In the genomic region with DNA sequence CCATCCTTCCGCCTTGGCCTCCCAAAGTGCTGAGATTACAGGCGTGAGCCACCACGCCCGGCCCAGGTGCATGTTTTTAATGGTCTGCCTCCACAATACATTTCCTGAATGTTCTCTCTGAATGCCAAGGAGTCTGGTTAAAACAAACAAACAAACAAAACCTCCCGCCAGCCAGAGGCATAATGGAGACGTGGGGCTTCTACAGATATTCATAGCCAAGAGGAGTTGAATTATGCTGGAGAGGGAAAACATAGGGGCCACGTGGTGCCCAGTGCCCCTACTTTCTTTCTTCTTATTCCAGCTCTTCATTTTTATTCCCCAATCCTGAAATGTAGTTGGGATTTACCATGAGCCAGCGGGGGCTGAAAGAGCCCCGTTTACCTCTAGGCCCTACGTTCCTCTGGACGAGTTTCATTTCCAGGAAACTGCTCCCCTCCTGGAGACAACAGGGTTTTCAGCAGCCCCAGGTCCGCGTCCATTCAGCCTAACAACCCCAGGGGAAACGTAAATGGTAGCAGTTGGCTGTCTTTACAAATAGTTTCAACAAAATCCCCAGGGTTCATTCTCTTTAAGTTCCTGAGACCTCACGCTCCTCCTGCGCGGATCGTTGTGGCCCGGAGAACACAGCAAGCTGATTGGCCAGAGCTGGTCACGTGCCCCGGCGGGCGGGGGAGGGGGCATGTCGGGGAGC, we compare ENCODE assay signal across 8 cellular contexts.
A peak's percentile ranks its signal among the peaks of the same experiment; 100 is the strongest.
DNase-seq lines count a peak whose midpoint lies in the region; ATAC-seq and TF ChIP-seq lines count a peak whose summit lies in the region.

No MANE protein-coding gene starts in this region.

- H3K27ac ChIP-seq in esophagus squamous epithelium (no peak overlapping the region), mucosa of rectum (ENCODE audit: low read depth in 2 of 2, low read length in 2 of 2) (no peak overlapping the region), upper lobe of left lung (peak overlapping the region in 1 of 4 donors; percentile 61)

- H3K36me3 ChIP-seq in ES-I3 (ENCODE audit: insufficient read depth, low read length) (no peaks in the 10 kb centered on the region), esophagus squamous epithelium (no peaks in the 10 kb centered on the region), mucosa of rectum (ENCODE audit: control insufficient read depth in 2 of 2, insufficient read depth in 2 of 2, low read length in 2 of 2) (no peaks in the 10 kb centered on the region), upper lobe of left lung (no peaks in the 10 kb centered on the region)

- 25 to 52% methylated on average over 12 of the region's 24 CpGs for WGBS in esophagus squamous epithelium, 2 donors
- 23 to 42% methylated on average over 24 of the region's 24 CpGs for WGBS in upper lobe of left lung, 2 donors

- H3K9me3 ChIP-seq in ES-I3 (ENCODE audit: control insufficient read depth, insufficient read depth, low read length) (no peaks in the 10 kb centered on the region), esophagus squamous epithelium (no peaks in the 10 kb centered on the region), mucosa of rectum (ENCODE audit: control insufficient read depth in 2 of 2, low read length in 2 of 2) (no peaks in the 10 kb centered on the region), upper lobe of left lung (no peaks in the 10 kb centered on the region)

- no peak for TF ChIP-seq POLR2A in esophagus squamous epithelium (IDR thresholded peaks at IDR 0.05)
- no peak for TF ChIP-seq POLR2A in upper lobe of left lung (IDR thresholded peaks at IDR 0.05)

- peak; percentile 82 for DNase-seq in NCI-H69 (lab: John Stamatoyannopoulos, UW)
- DNase-seq in esophagus squamous epithelium (lab: John Stamatoyannopoulos, UW), result no peak
- DNase-seq in upper lobe of left lung, result peak; percentile 56 to 94
- DNase-seq in NCI-H2227 treated with DMSO at 0.1 percent for 48 hours (lab: John Stamatoyannopoulos, UW), result no peak
- DNase-seq in activated naive CD4-positive, alpha-beta T cell treated with anti-CD3 and anti-CD28 coated beads, Interleukin-2, amount 50 U/mL, for 16 hours, result no peak
- no peak for DNase-seq in KBM-7

- H3K27me3 ChIP-seq in esophagus squamous epithelium, result peaks cover 0 to 13% (median 0%) of the 10 kb centered on the region in 4 donors
- H3K27me3 ChIP-seq in mucosa of rectum (ENCODE audit: control insufficient read depth in 2 of 2, insufficient read depth in 2 of 2, low read length in 2 of 2), result no peaks in the 10 kb centered on the region
- H3K27me3 ChIP-seq in upper lobe of left lung, result no peaks in the 10 kb centered on the region

- TF ChIP-seq CTCF in esophagus squamous epithelium (IDR thresholded peaks at IDR 0.05) (peak in 1 of 6 experiments; percentile 15), upper lobe of left lung (IDR thresholded peaks at IDR 0.05) (no peak)

- H3K9ac ChIP-seq in ES-I3 (ENCODE audit: low read depth, low read length) (peak overlapping the region; percentile 61; the same call in 1 of the 2 replicates), mucosa of rectum (ENCODE audit: low read depth in 1 of 2, low read length in 2 of 2) (peak overlapping the region in 1 of 2 donors; percentile 49)

- H3K4me1 ChIP-seq in ES-I3 (ENCODE audit: insufficient read depth, low read length), result no peaks in the 10 kb centered on the region
- peaks cover 0 to 11% (median 0%) of the 10 kb centered on the region in 3 donors for H3K4me1 ChIP-seq in esophagus squamous epithelium
- no peaks in the 10 kb centered on the region for H3K4me1 ChIP-seq in mucosa of rectum (ENCODE audit: control insufficient read depth in 2 of 2, insufficient read depth in 2 of 2, low read length in 2 of 2)
- H3K4me1 ChIP-seq in upper lobe of left lung, result peaks cover 0 to 14% (median 4%) of the 10 kb centered on the region in 4 donors

- peak in 1 of 2 donors; percentile 87 for ATAC-seq in upper lobe of left lung (ENCODE audit: low FRiP score in 2 of 2)

- TF ChIP-seq EP300 in upper lobe of left lung (IDR thresholded peaks at IDR 0.05), result no peak

- intact Hi-C loops in esophagus squamous epithelium (cut with DNase I), result no loop called here

- in situ Hi-C loops in KBM-7 (cut with MboI; ENCODE audit: low pct_unique_long_range_greater_than_20kb, low sequenced_read_pairs), result no loop called here

- H3K4me3 ChIP-seq in esophagus squamous epithelium (peak overlapping the region; percentile 18 to 59 (median 45)), mucosa of rectum (ENCODE audit: low read length in 2 of 2) (peak overlapping the region; percentile 59 to 69), upper lobe of left lung (peak overlapping the region in 3 of 4 donors; percentile 42 to 49 (median 48))

Comparison
In these comparisons a context has a peak if more than half of its experiments do, and no peak if none do; other contexts are left out.
1. DNase-seq: peak in NCI-H69 (single experiment) and upper lobe of left lung (2 of 2); none in esophagus squamous epithelium (single experiment), NCI-H2227 treated with DMSO at 0.1 percent for 48 hours (single experiment), activated naive CD4-positive, alpha-beta T cell treated with anti-CD3 and anti-CD28 coated beads, Interleukin-2, amount 50 U/mL, for 16 hours (single experiment) and KBM-7 (single experiment).
2. Peak in every context shown above with its lines, with median percentiles within 50 percentile points of each other: H3K4me3 ChIP-seq.